1 cellular context compared by ENCODE assay signal in the genomic region with DNA sequence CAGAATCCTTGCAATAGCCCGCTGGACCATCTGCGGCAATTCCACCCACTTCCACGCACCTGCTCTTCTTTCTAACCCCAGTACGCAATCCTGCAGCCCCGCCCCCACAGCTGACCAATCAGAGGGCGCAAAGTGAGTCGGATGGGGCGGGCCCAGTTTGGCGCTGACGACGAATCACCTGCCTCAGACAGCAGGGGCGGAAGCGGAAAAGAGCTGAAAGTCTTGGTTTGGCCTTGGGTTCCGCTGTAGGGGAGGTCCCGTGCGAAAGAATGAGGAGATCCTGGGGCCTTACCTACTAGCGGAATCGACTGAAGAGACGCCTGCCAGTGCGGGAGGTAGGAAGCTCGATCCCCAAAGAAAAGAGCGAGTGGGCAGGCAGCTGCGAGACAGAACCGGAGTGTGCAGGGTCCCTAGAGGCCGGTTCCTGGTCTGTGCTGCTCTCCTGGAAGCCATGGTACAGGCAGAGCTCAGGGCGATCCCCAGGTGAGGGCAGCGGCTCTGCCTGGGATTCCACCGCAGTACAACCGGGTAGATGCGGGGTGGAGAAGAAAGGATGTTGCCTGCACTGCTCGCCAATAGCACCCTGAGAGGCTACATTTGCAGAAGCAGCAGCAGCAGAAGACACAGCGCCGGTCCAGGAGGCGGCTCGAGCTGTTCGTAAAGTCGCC.
TF ChIP-seq lines count a peak whose summit lies in the region.

Gene TMEM184C (plus strand): TSS at position 225 of the 668 bp plus-strand sequence. CDS start 560 bp downstream, outside the sequence.

TF ChIP-seq in HepG2, 621 proteins besides CTCF, POLR2A, EP300 and RAD21 (continued from another document and continues in another):
- TF ChIP-seq ZBTB2 (CRISPR knock-in tag; IDR thresholded peaks at IDR 0.05; ENCODE audit: low read depth) (no peak), ELF3 (CRISPR knock-in tag; IDR thresholded peaks at IDR 0.05) (peak; percentile 92), NCOR1 (IDR thresholded peaks at IDR 0.05; ENCODE audit: borderline replicate concordance, low read length) (no peak), ZFP36L2 (CRISPR knock-in tag; IDR thresholded peaks at IDR 0.05) (no peak), NFE2 (CRISPR knock-in tag; IDR thresholded peaks at IDR 0.05) (no peak), NFYC (CRISPR knock-in tag; IDR thresholded peaks at IDR 0.05) (peak; percentile 95), KLF15 (CRISPR knock-in tag; IDR thresholded peaks at IDR 0.05; ENCODE audit: borderline replicate concordance) (no peak), GATA4 (IDR thresholded peaks at IDR 0.05; ENCODE audit: borderline replicate concordance, low read depth) (no peak; the same call in 1 of the 2 replicates), CSRNP1 (CRISPR knock-in tag; IDR thresholded peaks at IDR 0.05) (0 out of 2 replicates have a peak, but pooled peaks have one; percentile 53), CENPX (CRISPR knock-in tag; IDR thresholded peaks at IDR 0.05) (no peak), MXD4 (CRISPR knock-in tag; IDR thresholded peaks at IDR 0.05) (0 out of 2 replicates have a peak, but pooled peaks have one; percentile 17), ELF1 (CRISPR knock-in tag; IDR thresholded peaks at IDR 0.05) (peak; percentile 88), PITX1 (CRISPR knock-in tag; IDR thresholded peaks at IDR 0.05) (peak; percentile 42; the same call in 1 of the 2 replicates), ZNF264 (CRISPR knock-in tag; IDR thresholded peaks at IDR 0.05) (no peak; the same call in 1 of the 2 replicates), MIXL1 (CRISPR knock-in tag; IDR thresholded peaks at IDR 0.05) (no peak), MTF1 (CRISPR knock-in tag; IDR thresholded peaks at IDR 0.05) (no peak), PHF8 (CRISPR knock-in tag; IDR thresholded peaks at IDR 0.05) (peak; percentile 92), PCBP1 (IDR thresholded peaks at IDR 0.05; ENCODE audit: borderline replicate concordance, low read depth, low read length) (0 out of 2 replicates have a peak, but pooled peaks have one; percentile 49), SMC3 (IDR thresholded peaks at IDR 0.05; ENCODE audit: low read length) (no peak), ZNF660 (CRISPR knock-in tag; IDR thresholded peaks at IDR 0.05; ENCODE audit: borderline replicate concordance, low read depth) (no peak), ZNF282 (IDR thresholded peaks at IDR 0.05; ENCODE audit: partially characterized antibody) (no peak), NBN (conservative IDR thresholded peaks at IDR 0.05) (no peak), ZKSCAN8 (CRISPR knock-in tag; IDR thresholded peaks at IDR 0.05; ENCODE audit: borderline replicate concordance) (no peak), SMYD3 (CRISPR knock-in tag; IDR thresholded peaks at IDR 0.05) (0 out of 2 replicates have a peak, but pooled peaks have one; percentile 20), NR2C2 (CRISPR knock-in tag; IDR thresholded peaks at IDR 0.05; ENCODE audit: borderline replicate concordance) (peak; percentile 53; the same call in 1 of the 2 replicates), MZF1 (CRISPR knock-in tag; IDR thresholded peaks at IDR 0.05; ENCODE audit: borderline replicate concordance) (no peak), ZNF615 (CRISPR knock-in tag; IDR thresholded peaks at IDR 0.05; ENCODE audit: borderline replicate concordance) (no peak), CEBPG (CRISPR knock-in tag; IDR thresholded peaks at IDR 0.05) (peak; percentile 78)
- TF ChIP-seq, protein P1, sequence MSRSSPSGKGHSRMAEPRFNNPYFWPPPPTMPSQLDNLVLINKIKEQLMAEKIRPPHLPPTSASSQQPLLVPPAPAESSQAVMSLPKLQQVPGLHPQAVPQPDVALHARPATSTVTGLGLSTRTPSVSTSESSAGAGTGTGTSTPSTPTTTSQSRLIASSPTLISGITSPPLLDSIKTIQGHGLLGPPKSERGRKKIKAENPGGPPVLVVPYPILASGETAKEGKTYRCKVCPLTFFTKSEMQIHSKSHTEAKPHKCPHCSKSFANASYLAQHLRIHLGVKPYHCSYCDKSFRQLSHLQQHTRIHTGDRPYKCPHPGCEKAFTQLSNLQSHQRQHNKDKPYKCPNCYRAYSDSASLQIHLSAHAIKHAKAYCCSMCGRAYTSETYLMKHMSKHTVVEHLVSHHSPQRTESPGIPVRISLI (CRISPR knock-in tag; IDR thresholded peaks at IDR 0.05; ENCODE audit: borderline replicate concordance), result no peak
- TF ChIP-seq, protein P2, sequence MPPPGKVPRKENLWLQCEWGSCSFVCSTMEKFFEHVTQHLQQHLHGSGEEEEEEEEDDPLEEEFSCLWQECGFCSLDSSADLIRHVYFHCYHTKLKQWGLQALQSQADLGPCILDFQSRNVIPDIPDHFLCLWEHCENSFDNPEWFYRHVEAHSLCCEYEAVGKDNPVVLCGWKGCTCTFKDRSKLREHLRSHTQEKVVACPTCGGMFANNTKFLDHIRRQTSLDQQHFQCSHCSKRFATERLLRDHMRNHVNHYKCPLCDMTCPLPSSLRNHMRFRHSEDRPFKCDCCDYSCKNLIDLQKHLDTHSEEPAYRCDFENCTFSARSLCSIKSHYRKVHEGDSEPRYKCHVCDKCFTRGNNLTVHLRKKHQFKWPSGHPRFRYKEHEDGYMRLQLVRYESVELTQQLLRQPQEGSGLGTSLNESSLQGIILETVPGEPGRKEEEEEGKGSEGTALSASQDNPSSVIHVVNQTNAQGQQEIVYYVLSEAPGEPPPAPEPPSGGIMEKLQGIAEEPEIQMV (CRISPR knock-in tag; IDR thresholded peaks at IDR 0.05; ENCODE audit: low read depth), result 0 out of 2 replicates have a peak, but pooled peaks have one; percentile 50
- TF ChIP-seq, protein P3, sequence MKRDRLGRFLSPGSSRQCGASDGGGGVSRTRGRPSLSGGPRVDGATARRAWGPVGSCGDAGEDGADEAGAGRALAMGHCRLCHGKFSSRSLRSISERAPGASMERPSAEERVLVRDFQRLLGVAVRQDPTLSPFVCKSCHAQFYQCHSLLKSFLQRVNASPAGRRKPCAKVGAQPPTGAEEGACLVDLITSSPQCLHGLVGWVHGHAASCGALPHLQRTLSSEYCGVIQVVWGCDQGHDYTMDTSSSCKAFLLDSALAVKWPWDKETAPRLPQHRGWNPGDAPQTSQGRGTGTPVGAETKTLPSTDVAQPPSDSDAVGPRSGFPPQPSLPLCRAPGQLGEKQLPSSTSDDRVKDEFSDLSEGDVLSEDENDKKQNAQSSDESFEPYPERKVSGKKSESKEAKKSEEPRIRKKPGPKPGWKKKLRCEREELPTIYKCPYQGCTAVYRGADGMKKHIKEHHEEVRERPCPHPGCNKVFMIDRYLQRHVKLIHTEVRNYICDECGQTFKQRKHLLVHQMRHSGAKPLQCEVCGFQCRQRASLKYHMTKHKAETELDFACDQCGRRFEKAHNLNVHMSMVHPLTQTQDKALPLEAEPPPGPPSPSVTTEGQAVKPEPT (CRISPR knock-in tag; IDR thresholded peaks at IDR 0.05; ENCODE audit: low read depth), result no peak
- TF ChIP-seq, protein P4, sequence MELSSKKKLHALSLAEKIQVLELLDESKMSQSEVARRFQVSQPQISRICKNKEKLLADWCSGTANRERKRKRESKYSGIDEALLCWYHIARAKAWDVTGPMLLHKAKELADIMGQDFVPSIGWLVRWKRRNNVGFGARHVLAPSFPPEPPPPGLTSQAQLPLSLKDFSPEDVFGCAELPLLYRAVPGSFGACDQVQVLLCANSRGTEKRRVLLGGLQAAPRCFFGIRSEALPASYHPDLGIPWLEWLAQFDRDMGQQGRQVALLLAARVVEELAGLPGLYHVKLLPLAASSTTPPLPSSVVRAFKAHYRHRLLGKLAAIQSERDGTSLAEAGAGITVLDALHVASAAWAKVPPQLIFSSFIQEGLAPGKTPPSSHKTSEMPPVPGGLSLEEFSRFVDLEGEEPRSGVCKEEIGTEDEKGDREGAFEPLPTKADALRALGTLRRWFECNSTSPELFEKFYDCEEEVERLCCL (CRISPR knock-in tag; IDR thresholded peaks at IDR 0.05; ENCODE audit: borderline replicate concordance), result no peak
- TF ChIP-seq, protein P5, sequence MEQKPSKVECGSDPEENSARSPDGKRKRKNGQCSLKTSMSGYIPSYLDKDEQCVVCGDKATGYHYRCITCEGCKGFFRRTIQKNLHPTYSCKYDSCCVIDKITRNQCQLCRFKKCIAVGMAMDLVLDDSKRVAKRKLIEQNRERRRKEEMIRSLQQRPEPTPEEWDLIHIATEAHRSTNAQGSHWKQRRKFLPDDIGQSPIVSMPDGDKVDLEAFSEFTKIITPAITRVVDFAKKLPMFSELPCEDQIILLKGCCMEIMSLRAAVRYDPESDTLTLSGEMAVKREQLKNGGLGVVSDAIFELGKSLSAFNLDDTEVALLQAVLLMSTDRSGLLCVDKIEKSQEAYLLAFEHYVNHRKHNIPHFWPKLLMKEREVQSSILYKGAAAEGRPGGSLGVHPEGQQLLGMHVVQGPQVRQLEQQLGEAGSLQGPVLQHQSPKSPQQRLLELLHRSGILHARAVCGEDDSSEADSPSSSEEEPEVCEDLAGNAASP (CRISPR knock-in tag; IDR thresholded peaks at IDR 0.05; ENCODE audit: borderline replicate concordance), result no peak
- TF ChIP-seq, protein P6, sequence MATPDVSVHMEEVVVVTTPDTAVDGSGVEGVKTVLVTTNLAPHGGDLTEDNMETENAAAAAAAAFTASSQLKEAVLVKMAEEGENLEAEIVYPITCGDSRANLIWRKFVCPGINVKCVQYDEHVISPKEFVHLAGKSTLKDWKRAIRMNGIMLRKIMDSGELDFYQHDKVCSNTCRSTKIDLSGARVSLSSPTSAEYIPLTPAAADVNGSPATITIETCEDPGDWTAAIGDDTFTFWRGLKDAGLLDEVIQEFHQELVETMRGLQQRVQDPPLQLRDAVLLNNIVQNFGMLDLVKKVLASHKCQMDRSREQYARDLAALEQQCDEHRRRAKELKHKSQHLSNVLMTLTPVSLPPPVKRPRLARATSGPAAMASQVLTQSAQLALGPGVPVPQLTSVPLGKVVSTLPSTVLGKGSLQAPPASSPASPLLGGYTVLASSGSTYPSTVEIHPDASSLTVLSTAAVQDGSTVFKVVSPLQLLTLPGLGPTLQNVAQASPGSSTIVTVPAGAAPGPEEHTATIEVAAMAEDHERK (CRISPR knock-in tag; IDR thresholded peaks at IDR 0.05; ENCODE audit: low read depth), result no peak
- TF ChIP-seq, protein P7, sequence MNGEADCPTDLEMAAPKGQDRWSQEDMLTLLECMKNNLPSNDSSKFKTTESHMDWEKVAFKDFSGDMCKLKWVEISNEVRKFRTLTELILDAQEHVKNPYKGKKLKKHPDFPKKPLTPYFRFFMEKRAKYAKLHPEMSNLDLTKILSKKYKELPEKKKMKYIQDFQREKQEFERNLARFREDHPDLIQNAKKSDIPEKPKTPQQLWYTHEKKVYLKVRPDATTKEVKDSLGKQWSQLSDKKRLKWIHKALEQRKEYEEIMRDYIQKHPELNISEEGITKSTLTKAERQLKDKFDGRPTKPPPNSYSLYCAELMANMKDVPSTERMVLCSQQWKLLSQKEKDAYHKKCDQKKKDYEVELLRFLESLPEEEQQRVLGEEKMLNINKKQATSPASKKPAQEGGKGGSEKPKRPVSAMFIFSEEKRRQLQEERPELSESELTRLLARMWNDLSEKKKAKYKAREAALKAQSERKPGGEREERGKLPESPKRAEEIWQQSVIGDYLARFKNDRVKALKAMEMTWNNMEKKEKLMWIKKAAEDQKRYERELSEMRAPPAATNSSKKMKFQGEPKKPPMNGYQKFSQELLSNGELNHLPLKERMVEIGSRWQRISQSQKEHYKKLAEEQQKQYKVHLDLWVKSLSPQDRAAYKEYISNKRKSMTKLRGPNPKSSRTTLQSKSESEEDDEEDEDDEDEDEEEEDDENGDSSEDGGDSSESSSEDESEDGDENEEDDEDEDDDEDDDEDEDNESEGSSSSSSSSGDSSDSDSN (CRISPR knock-in tag; IDR thresholded peaks at IDR 0.05), result peak; percentile 75
- TF ChIP-seq, protein P8, sequence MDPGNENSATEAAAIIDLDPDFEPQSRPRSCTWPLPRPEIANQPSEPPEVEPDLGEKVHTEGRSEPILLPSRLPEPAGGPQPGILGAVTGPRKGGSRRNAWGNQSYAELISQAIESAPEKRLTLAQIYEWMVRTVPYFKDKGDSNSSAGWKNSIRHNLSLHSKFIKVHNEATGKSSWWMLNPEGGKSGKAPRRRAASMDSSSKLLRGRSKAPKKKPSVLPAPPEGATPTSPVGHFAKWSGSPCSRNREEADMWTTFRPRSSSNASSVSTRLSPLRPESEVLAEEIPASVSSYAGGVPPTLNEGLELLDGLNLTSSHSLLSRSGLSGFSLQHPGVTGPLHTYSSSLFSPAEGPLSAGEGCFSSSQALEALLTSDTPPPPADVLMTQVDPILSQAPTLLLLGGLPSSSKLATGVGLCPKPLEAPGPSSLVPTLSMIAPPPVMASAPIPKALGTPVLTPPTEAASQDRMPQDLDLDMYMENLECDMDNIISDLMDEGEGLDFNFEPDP (CRISPR knock-in tag; conservative IDR thresholded peaks at IDR 0.05), result no peak
